ENCODE assay signal across 8 cellular contexts in genomic region chr6:11043961-11044711, GRCh38. TPM values are rescaled to one million over a fixed set of nuclear protein-coding genes. Genes with fewer than 3 reads are reported as not detected.
A peak's percentile ranks its signal among the peaks of the same experiment; 100 is the strongest.
DNase-seq lines count a peak whose midpoint lies in the region; ATAC-seq and TF ChIP-seq lines count a peak whose summit lies in the region.

Gene ELOVL2 (minus strand): TSS chr6:11044305. CDS start chr6:11044230, 75 bp downstream.

- POLR2A ChIA-PET in naive thymus-derived CD8-positive, alpha-beta T cell (lab: Charles Lee), result no interaction called here

- H3K4me3 ChIP-seq in WI38 (ENCODE audit: low read depth, low read length), result peak within 1 kb of the TSS; percentile 69
- H3K4me3 ChIP-seq in epithelial cell of proximal tubule (ENCODE audit: low read depth, low read length), result peak within 1 kb of the TSS; percentile 41

- H3K4me3 Mint-ChIP-seq in naive thymus-derived CD8-positive, alpha-beta T cell, result peak within 1 kb of the TSS; percentile 67 to 89 (median 76)

- peaks cover 0 to 4% (median 0%) of the 10 kb centered on the region in 9 donors for H3K9me3 Mint-ChIP-seq in naive thymus-derived CD8-positive, alpha-beta T cell

- H3K27me3 Mint-ChIP-seq in naive thymus-derived CD8-positive, alpha-beta T cell, result peaks cover 41 to 73% (median 63%) of the 10 kb centered on the region in 5 donors

- in situ Hi-C loops in G401 (cut with HindIII; ENCODE audit: low sequenced_read_pairs), result no loop called here

- peaks cover 0 to 8% (median 4%) of the 10 kb centered on the region in 3 donors for H3K36me3 Mint-ChIP-seq in naive thymus-derived CD8-positive, alpha-beta T cell

- H3K27ac Mint-ChIP-seq in naive thymus-derived CD8-positive, alpha-beta T cell, result no peak within 1 kb of the TSS

- DNase-seq in NCI-H2196 (lab: John Stamatoyannopoulos, UW; ENCODE audit: unreplicated experiment), result peak; percentile 59
- DNase-seq in NCI-H2196 treated with DMSO at 0.1 percent for 48 hours (lab: John Stamatoyannopoulos, UW; ENCODE audit: unreplicated experiment), result no peak
- DNase-seq in epithelial cell of proximal tubule (ENCODE audit: low read depth), result no peak
- peak in 5 of 10 donors; percentile 2 to 29 (median 6) for DNase-seq in naive thymus-derived CD8-positive, alpha-beta T cell
- DNase-seq in G401 (ENCODE audit: low spot score), result no peak

- H3K4me1 Mint-ChIP-seq in naive thymus-derived CD8-positive, alpha-beta T cell, result peaks cover 6 to 16% (median 13%) of the 10 kb centered on the region in 4 donors

- peak; percentile 68 for TF ChIP-seq CTCF in WI38 (IDR thresholded peaks at IDR 0.05; ENCODE audit: low read depth, low read length)
- peak; percentile 43 for TF ChIP-seq CTCF in epithelial cell of proximal tubule (conservative IDR thresholded peaks at IDR 0.05; ENCODE audit: low read depth, low read length)

- ATAC-seq in HG03442 (IDR thresholded peaks at IDR 0.05; ENCODE audit: unreplicated experiment), result peak; percentile 47
- ATAC-seq in naive thymus-derived CD8-positive, alpha-beta T cell, result peak; percentile 69 to 86
- ATAC-seq in GM18520 (IDR thresholded peaks at IDR 0.05; ENCODE audit: unreplicated experiment), result no peak

RNA-seq across cellular contexts. Expression of gene ELOVL2, which starts in this region (rescaled TPM):
- total RNA-seq in epithelial cell of proximal tubule, result 1.3 and 1.4 TPM in 2 replicates
- total RNA-seq in naive thymus-derived CD8-positive, alpha-beta T cell, result not detected
- not detected for polyA plus RNA-seq in naive thymus-derived CD8-positive, alpha-beta T cell
- total RNA-seq in G401 (2014; rRNA removed; shearing (Covaris generic)), result 4.6 and 6.6 TPM in 2 replicates

Comparison
In these comparisons a context has a peak if more than half of its experiments do, and no peak if none do; other contexts are left out.
1. Peak in ATAC-seq in naive thymus-derived CD8-positive, alpha-beta T cell; RNA of the gene not detected or under 1 TPM.